Comparison of ENCODE assay signal across 20 cellular contexts in the genomic region with DNA sequence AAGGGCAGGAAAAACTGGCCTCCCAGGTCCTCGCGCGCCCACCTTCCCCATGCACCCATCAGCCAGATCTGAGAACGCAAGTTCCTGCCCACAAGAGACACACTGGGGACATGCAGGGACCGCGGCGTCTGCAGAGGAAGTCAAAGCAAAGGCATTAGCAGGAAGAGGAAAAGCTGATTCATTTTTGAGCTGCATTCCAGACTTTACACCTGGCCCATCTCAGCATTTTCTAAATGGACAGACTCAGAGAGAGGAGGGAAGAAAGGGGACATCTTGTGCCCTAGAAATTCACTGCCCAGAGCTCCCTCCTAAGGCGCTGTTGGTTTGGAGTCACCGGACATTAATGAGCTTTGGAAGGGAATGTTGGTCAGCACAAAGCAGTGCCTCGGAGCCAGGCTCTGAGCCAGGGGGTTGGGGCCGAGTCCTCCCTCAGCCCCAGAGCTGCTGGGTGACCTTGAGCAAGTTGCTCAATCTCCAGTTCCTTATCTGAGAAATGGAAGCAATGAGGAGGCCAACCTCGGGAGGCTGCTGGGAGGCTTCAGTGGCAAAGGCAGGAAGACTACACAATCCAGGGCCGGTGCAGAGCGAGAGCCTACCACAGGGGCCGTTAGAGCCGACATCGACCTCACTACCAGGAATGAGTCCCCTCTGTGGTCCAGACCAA.
DNase-seq lines count a peak whose midpoint lies in the region; FAIRE-seq and TF ChIP-seq lines count a peak whose summit lies in the region.
"Had no signal": no experiment of that assay in that cellular context is flagged by ENCODE, and none has a peak within 500 bp of the region (broad histone marks: within the 10 kb centered on the region; RNA-seq: fewer than 3 reads in every experiment).

No MANE protein-coding gene starts in this region.

- no peak for FAIRE-seq in GM12891 (lab: Jason Lieb, UNC)
- no peak for FAIRE-seq in GM19239 (lab: Jason Lieb, UNC)

- peak; percentile 54 for DNase-seq in A172 (ENCODE audit: low spot score)
- DNase-seq in Jurkat, Clone E6-1 (ENCODE audit: low read depth, low spot score) = peak; percentile 47
- DNase-seq in amniotic epithelial cell (ENCODE audit: low read depth) = peak; percentile 12
- DNase-seq in iris pigment epithelial cell (ENCODE audit: low read depth) = peak; percentile 10
- no peak for DNase-seq in GM12891 (ENCODE audit: insufficient read length, low spot score)
- DNase-seq in GM19239 (ENCODE audit: insufficient read length, low spot score) = no peak
- DNase-seq in NCI-H2107 treated with DMSO at 0.1 percent for 48 hours (lab: John Stamatoyannopoulos, UW; ENCODE audit: unreplicated experiment) = no peak
- no peak for DNase-seq in activated gamma-delta T cell treated with Interleukin-2 at 50 U/mL for 16 hours
- DNase-seq: activated naive CD8-positive, alpha-beta T cell treated with anti-CD3 and anti-CD28 coated beads, Interleukin-2, amount 50 U/mL, for 24 hours; dorsolateral prefrontal cortex; gastrocnemius medialis; HFFc6; Karpas-422; left colon; NCI-H1417; NCI-H69 had no signal

- H3K4me3 ChIP-seq in Jurkat, Clone E6-1 (ENCODE audit: low read length) = no peak overlapping the region
- H3K4me3 ChIP-seq: breast epithelium, dorsolateral prefrontal cortex, gastrocnemius medialis, neural progenitor cell, SJSA1, suprapubic skin had no signal

- no peak for TF ChIP-seq POLR2A in GM12891 (IDR thresholded peaks at IDR 0.05; ENCODE audit: low read depth, low read length)

TF ChIP-seq in GM12891, 5 proteins besides CTCF, POLR2A, EP300 and RAD21:
- TF ChIP-seq TAF1 (IDR thresholded peaks at IDR 0.05; ENCODE audit: low read depth, low read length) (no peak), POU2F2 (IDR thresholded peaks at IDR 0.05; ENCODE audit: low read depth, low read length) (no peak), SPI1 (IDR thresholded peaks at IDR 0.05; ENCODE audit: low read depth, low read length) (no peak), POLR2AphosphoS5 (IDR thresholded peaks at IDR 0.05; ENCODE audit: low read depth, low read length) (no peak), PAX5 (IDR thresholded peaks at IDR 0.05; ENCODE audit: insufficient read depth, low read length, severe bottlenecking) (no peak)

Comparison
In these comparisons a context has a peak if more than half of its experiments do, and no peak if none do; other contexts are left out.
1. DNase-seq: peak in A172 (single experiment), Jurkat, Clone E6-1 (single experiment), amniotic epithelial cell (single experiment) and iris pigment epithelial cell (single experiment); none in GM12891 (single experiment), GM19239 (single experiment), NCI-H2107 treated with DMSO at 0.1 percent for 48 hours (single experiment) and activated gamma-delta T cell treated with Interleukin-2 at 50 U/mL for 16 hours (single experiment).